Comparison of ENCODE assay signal across 8 cellular contexts in the genomic region with DNA sequence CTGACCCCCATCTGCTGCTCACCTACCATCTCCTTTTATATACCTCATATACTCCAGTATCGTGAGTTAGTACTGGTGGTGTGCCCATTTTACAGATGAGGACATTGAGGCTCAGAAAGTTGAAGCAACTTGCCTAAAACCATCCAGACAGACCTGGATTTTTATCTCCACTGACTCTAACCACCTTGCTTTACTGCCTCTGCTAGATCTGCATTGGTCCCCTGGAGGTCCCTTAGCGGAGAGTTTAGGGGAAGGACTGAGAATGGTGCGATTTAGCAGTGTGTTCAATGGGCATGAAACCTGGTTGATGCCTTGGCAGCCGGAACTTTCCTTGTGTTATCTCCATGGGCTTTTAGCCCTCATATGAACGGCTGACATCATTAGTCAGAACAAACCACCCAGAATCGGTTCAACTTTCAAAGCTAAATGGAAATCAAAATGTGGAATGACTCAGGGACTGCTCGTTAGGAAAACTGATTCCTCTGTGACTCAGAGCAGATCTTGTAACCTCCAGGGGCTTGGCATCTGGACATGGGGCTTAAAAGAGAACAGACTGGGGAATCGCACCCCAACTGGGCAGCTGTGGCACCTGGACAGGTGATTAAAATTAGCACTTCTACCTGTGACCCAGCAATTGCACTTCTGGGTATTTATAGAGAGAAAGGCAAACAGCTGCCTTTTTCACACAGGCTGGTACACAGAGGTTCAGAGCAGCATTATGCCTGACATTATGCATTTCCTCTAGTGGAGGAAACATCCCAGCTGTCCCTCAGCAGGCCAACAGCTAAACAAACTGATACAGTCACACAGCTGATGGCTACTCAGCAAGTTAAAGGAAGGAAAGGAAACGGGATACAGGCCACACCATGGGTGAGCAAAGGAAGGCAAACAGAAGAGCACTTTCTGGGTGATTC. TPM values are rescaled to one million over a fixed set of nuclear protein-coding genes. Genes with fewer than 3 reads are reported as not detected.
DNase-seq lines count a peak whose midpoint lies in the region; TF ChIP-seq lines count a peak whose summit lies in the region.

No MANE protein-coding gene starts in this region.

- H3K4me3 ChIP-seq in BJ (ENCODE audit: low read depth, low read length) (no peak overlapping the region), mesodermal cell (ENCODE audit: extremely low read depth, insufficient read depth, low read length, poor library complexity, severe bottlenecking) (no peak overlapping the region)

- POLR2A ChIA-PET in BJ (lab: Charles Lee): interaction anchor here (0.6 kb wide), 1 partner anchor 35 kb away, joined by 5 read pairs; no protein-coding TSS in a partner anchor

- H3K4me1 ChIP-seq in mesodermal cell (ENCODE audit: control insufficient read depth, insufficient read depth, low read length, poor library complexity, severe bottlenecking): peaks cover 25% of the 10 kb centered on the region

- WGBS in mesodermal cell (ENCODE audit: insufficient coverage in 2 of 2), 2 experiments: 64 to 71% methylated on average over 6 to 7 of the region's 9 CpGs

- DNase-seq in BJ (ENCODE audit: low read depth) (peak; percentile 65), NCI-H2107 treated with DMSO at 0.1 percent for 48 hours (lab: John Stamatoyannopoulos, UW; ENCODE audit: unreplicated experiment) (peak; percentile 92), erythroblast (lab: John Stamatoyannopoulos, UW) (no peak), T-helper 1 cell (no peak), iPS-NIHi7 (ENCODE audit: extremely low spot score) (no peak), retina (no peak)

- CTCF ChIA-PET in BJ (lab: Yijun Ruan, JAX): interaction anchor here (1.1 kb wide), 1 partner anchor 93 kb away, joined by 4 read pairs; no protein-coding TSS in a partner anchor

- no peaks in the 10 kb centered on the region for H3K9me3 ChIP-seq in mesodermal cell (ENCODE audit: control insufficient read depth, low read length)

- TF ChIP-seq CTCF in BJ (IDR thresholded peaks at IDR 0.05; ENCODE audit: insufficient read depth, low read depth, low read length): 0 out of 2 replicates have a peak, but pooled peaks have one; percentile 4

- no peak for TF ChIP-seq POLR2A in erythroblast (IDR thresholded peaks at IDR 0.05; ENCODE audit: low read length)

- H3K27ac ChIP-seq in cingulate gyrus (ENCODE audit: low read depth, low read length) (peak overlapping the region; percentile 29), mesodermal cell (ENCODE audit: low read depth, low read length, severe bottlenecking) (peak overlapping the region; percentile 84)

- no peaks in the 10 kb centered on the region for H3K36me3 ChIP-seq in BJ (ENCODE audit: control insufficient read depth, insufficient read depth, low read length)
- peaks cover 4% of the 10 kb centered on the region for H3K36me3 ChIP-seq in mesodermal cell (ENCODE audit: control insufficient read depth, insufficient read depth, low read length)

- no peaks in the 10 kb centered on the region for H3K27me3 ChIP-seq in BJ (ENCODE audit: control insufficient read depth, insufficient read depth, low read length)

RNA-seq across cellular contexts. Expression of a gene that starts 25.3 kb away (rescaled TPM):
- polyA plus RNA-seq in BJ (2011; rRNA removed): 1.6 and 2.0 TPM in 2 replicates
- polyA minus RNA-seq in BJ (2011; rRNA and poly(A)+ RNA removed): 0.31 and 0.85 TPM in 2 replicates
- polyA plus RNA-seq in mesodermal cell (2013, experiment 1 of 2): 10.7 TPM
- 11.4 TPM for polyA plus RNA-seq in mesodermal cell (2013, experiment 2 of 2)

Comparison
In these comparisons a context has a peak if more than half of its experiments do, and no peak if none do; other contexts are left out.
1. DNase-seq: peak in BJ (single experiment) and NCI-H2107 treated with DMSO at 0.1 percent for 48 hours (single experiment); none in erythroblast (0 of 2), T-helper 1 cell (0 of 5), iPS-NIHi7 (single experiment) and retina (single experiment).